ENCODE assay signal across 10 cellular contexts in genomic region chr12:67434653-67435375, GRCh38.
DNase-seq lines count a peak whose midpoint lies in the region; ATAC-seq, FAIRE-seq and TF ChIP-seq lines count a peak whose summit lies in the region.
"Had no signal": no experiment of that assay in that cellular context is flagged by ENCODE, and none has a peak within 500 bp of the region (broad histone marks: within the 10 kb centered on the region; RNA-seq: fewer than 3 reads in every experiment).

No MANE protein-coding gene starts in this region.

- H3K36me3 Mint-ChIP-seq in astrocyte (ENCODE audit: low read depth, unreplicated experiment): no peaks in the 10 kb centered on the region

- peak overlapping the region; percentile 65 for H3K4me2 ChIP-seq in astrocyte (ENCODE audit: low read length)
- H3K4me2 ChIP-seq in hepatocyte: no peak overlapping the region

- H3K9ac ChIP-seq in astrocyte (ENCODE audit: low read length): peak overlapping the region; percentile 66

- H2AFZ ChIP-seq in astrocyte (ENCODE audit: low read depth, low read length) (no peak overlapping the region), hepatocyte (no peak overlapping the region)

- H3K79me2 ChIP-seq in astrocyte (ENCODE audit: insufficient read depth, low read length) (no peaks in the 10 kb centered on the region), hepatocyte (no peaks in the 10 kb centered on the region)

- H3K4me1 Mint-ChIP-seq in astrocyte (ENCODE audit: low read depth, unreplicated experiment): peaks cover 34% of the 10 kb centered on the region

- H3K4me1 ChIP-seq in astrocyte (ENCODE audit: insufficient read depth, low read length) (peaks cover 27% of the 10 kb centered on the region), hepatocyte (ENCODE audit: insufficient read depth) (peaks cover 27% of the 10 kb centered on the region), thoracic aorta (ENCODE audit: control insufficient read depth in 1 of 2, low read depth in 2 of 2) (peaks cover 27 to 51% of the 10 kb centered on the region in 2 donors)

- ATAC-seq in HG02870 (IDR thresholded peaks at IDR 0.05; ENCODE audit: unreplicated experiment): peak; percentile 33
- peak; percentile 56 for ATAC-seq in thoracic aorta (ENCODE audit: insufficient number of reproducible peaks, low FRiP score, low read depth)
- ATAC-seq: naive thymus-derived CD8-positive, alpha-beta T cell had no signal

- WGBS in hepatocyte (ENCODE audit: low lambda C conversion rate, missing lambda C conversion rate): 79% methylated on average over 3 of the region's 3 CpGs

- H3K27ac ChIP-seq in astrocyte (ENCODE audit: low read depth, low read length) (peak overlapping the region; percentile 72), hepatocyte (peak overlapping the region; percentile 74), thoracic aorta (peak overlapping the region; percentile 30 to 69)

- H3K9me2 ChIP-seq in hepatocyte (replicated peaks; ENCODE audit: insufficient read depth): no peaks in the 10 kb centered on the region

- H3K4me3 Mint-ChIP-seq in astrocyte (ENCODE audit: unreplicated experiment): no peak overlapping the region
- H3K4me3 Mint-ChIP-seq: naive thymus-derived CD8-positive, alpha-beta T cell had no signal

- H3K36me3 ChIP-seq in astrocyte (ENCODE audit: insufficient read depth, low read length) (no peaks in the 10 kb centered on the region), hepatocyte (replicated peaks; ENCODE audit: insufficient read depth, low read depth) (no peaks in the 10 kb centered on the region), thoracic aorta (no peaks in the 10 kb centered on the region)

- H3K9me3 Mint-ChIP-seq in astrocyte (ENCODE audit: unreplicated experiment): peaks cover 1% of the 10 kb centered on the region

- no peaks in the 10 kb centered on the region for H3K9me3 ChIP-seq in astrocyte (ENCODE audit: insufficient read depth, low read depth, low read length)
- H3K9me3 ChIP-seq in hepatocyte (ENCODE audit: low read depth): no peaks in the 10 kb centered on the region
- no peaks in the 10 kb centered on the region for H3K9me3 ChIP-seq in thoracic aorta

- H4K20me1 ChIP-seq in astrocyte (ENCODE audit: insufficient read depth, low read length): no peaks in the 10 kb centered on the region
- no peaks in the 10 kb centered on the region for H4K20me1 ChIP-seq in hepatocyte (ENCODE audit: insufficient read depth, poor library complexity, severe bottlenecking)

- H3K27me3 Mint-ChIP-seq in astrocyte (ENCODE audit: low read depth, unreplicated experiment): no peaks in the 10 kb centered on the region
- H3K27me3 Mint-ChIP-seq: naive thymus-derived CD8-positive, alpha-beta T cell had no signal

- H3K4me3 ChIP-seq in astrocyte (ENCODE audit: insufficient read depth, low read depth, low read length): no peak overlapping the region
- no peak overlapping the region for H3K4me3 ChIP-seq in hepatocyte
- H3K4me3 ChIP-seq in thoracic aorta: no peak overlapping the region

- DNase-seq in astrocyte (ENCODE audit: low read depth) (peak; percentile 99), hepatocyte (ENCODE audit: low spot score) (peak; percentile 66), thoracic aorta (ENCODE audit: low spot score) (no peak), posterior vena cava (ENCODE audit: low spot score) (no peak), dermis blood vessel endothelial cell (no peak), AML-193 (lab: John Stamatoyannopoulos, UW) (no peak)
- no peak for DNase-seq in stimulated activated CD8-positive, alpha-beta memory T cell treated with anti-CD3 and anti-CD28 coated beads, Interleukin-4, amount 100 ng/mL, for 48 hours
- DNase-seq: naive thymus-derived CD8-positive, alpha-beta T cell; NCI-H345 had no signal

- peak; percentile 99 for FAIRE-seq in astrocyte (lab: Jason Lieb, UNC)

- intact Hi-C loops in posterior vena cava (cut with DNase I): loop anchor here in 1 of 2 donors (5.0 to 10.0 kb wide), 3 partner anchors 78 to 392 kb away; partner anchors contain the start of gene DYRK2

- peak overlapping the region; percentile 77 for H3K27ac Mint-ChIP-seq in astrocyte (ENCODE audit: unreplicated experiment)

- no peak for TF ChIP-seq CTCF in astrocyte (IDR thresholded peaks at IDR 0.05; ENCODE audit: insufficient read depth, low read depth, low read length)
- no peak for TF ChIP-seq CTCF in hepatocyte (IDR thresholded peaks at IDR 0.05; ENCODE audit: poor library complexity)
- no peak for TF ChIP-seq CTCF in thoracic aorta (IDR thresholded peaks at IDR 0.05)

- H3K27me3 ChIP-seq in astrocyte (ENCODE audit: insufficient read depth, low read length) (no peaks in the 10 kb centered on the region), hepatocyte (no peaks in the 10 kb centered on the region), thoracic aorta (replicated peaks; ENCODE audit: insufficient read depth) (no peaks in the 10 kb centered on the region)

Comparison
In these comparisons a context has a peak if more than half of its experiments do, and no peak if none do; other contexts are left out.
1. DNase-seq: peak in astrocyte (single experiment) and hepatocyte (single experiment); none in thoracic aorta (single experiment), posterior vena cava (single experiment), dermis blood vessel endothelial cell (single experiment), AML-193 (0 of 2) and stimulated activated CD8-positive, alpha-beta memory T cell treated with anti-CD3 and anti-CD28 coated beads, Interleukin-4, amount 100 ng/mL, for 48 hours (single experiment).
2. Peak in every context shown above with its lines, with median percentiles within 50 percentile points of each other: H3K27ac ChIP-seq.